ENCODE assay signal across 15 cellular contexts in the genomic region with DNA sequence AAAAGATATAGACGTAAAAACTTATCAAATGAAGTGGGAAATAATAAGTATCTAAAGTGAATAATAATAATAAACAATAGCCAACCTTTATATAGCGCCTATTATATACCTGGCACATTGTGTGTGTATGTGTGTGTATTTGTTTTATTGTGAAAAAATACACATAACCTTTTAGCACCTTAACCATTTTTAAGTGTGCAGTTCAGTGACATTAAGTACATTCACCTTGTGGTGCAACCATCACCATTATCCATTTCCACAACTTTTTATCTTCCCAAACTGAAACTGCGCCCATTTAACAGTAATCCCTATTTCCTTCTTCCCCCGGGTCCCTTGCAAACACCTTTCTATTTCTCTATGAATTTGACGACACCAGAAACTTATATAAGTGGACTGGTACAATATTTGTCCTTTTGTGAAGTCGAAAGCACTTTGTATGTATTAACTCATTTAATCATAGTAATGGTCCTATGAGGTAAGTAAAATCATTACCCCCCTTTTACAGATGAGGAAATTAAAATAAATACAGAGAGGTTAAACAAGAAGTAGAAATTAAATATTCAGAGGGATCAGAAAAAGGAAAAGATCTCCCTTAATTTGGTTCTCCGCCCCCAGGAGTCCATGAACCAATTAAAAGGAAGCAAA. TPM values are rescaled to one million over a fixed set of nuclear protein-coding genes. Genes with fewer than 3 reads are reported as not detected.
A peak's percentile ranks its signal among the peaks of the same experiment; 100 is the strongest.
DNase-seq lines count a peak whose midpoint lies in the region; ATAC-seq and TF ChIP-seq lines count a peak whose summit lies in the region.
"Had no signal": no experiment of that assay in that cellular context is flagged by ENCODE, and none has a peak within 500 bp of the region (broad histone marks: within the 10 kb centered on the region; RNA-seq: fewer than 3 reads in every experiment).

No MANE protein-coding gene starts in this region.

- 67 to 74% (median 71%) methylated on average over 7 of the region's 7 CpGs for WGBS in heart left ventricle, 4 donors
- WGBS in mesodermal cell (ENCODE audit: insufficient coverage in 2 of 2), 2 experiments: 90 to 100% methylated on average over 1 to 2 of the region's 7 CpGs
- 51 to 73% methylated on average over 7 of the region's 7 CpGs for WGBS in testis, 2 donors

- DNase-seq in heart left ventricle: no peak
- no peak for DNase-seq in left cardiac atrium
- no peak for DNase-seq in choroid plexus epithelial cell (ENCODE audit: low read depth)
- no peak for DNase-seq in testis
- DNase-seq in T-helper 1 cell: no peak
- no peak for DNase-seq in omental fat pad (ENCODE audit: low spot score)
- DNase-seq: activated effector memory CD4-positive, alpha-beta T cell treated with Interleukin-2 at 50 U/mL for 16 hours; CD8-positive, alpha-beta memory T cell; Kasumi-1; NCI-H1436 had no signal

- peak overlapping the region in 11 of 12 donors; percentile 60 to 90 (median 80) for H3K27ac ChIP-seq in heart left ventricle
- peak overlapping the region; percentile 90 for H3K27ac ChIP-seq in mesodermal cell (ENCODE audit: low read depth, low read length, severe bottlenecking)
- H3K27ac ChIP-seq in testis: no peak overlapping the region

- no peak for ATAC-seq in heart left ventricle
- no peak for ATAC-seq in left cardiac atrium
- ATAC-seq in GM21576 (IDR thresholded peaks at IDR 0.05; ENCODE audit: unreplicated experiment): no peak
- no peak for ATAC-seq in omental fat pad (ENCODE audit: low FRiP score)
- ATAC-seq: GM12878 had no signal

- peaks cover 0 to 68% (median 23%) of the 10 kb centered on the region in 12 donors for H3K4me1 ChIP-seq in heart left ventricle
- H3K4me1 ChIP-seq in mesodermal cell (ENCODE audit: control insufficient read depth, insufficient read depth, low read length, poor library complexity, severe bottlenecking): peaks cover 45% of the 10 kb centered on the region
- H3K4me1 ChIP-seq in testis: no peaks in the 10 kb centered on the region

- TF ChIP-seq POLR2A in heart left ventricle (IDR thresholded peaks at IDR 0.05) (no peak), testis (IDR thresholded peaks at IDR 0.05) (no peak)

- H3K27me3 ChIP-seq in heart left ventricle (peaks cover 0 to 18% (median 0%) of the 10 kb centered on the region in 9 donors), testis (no peaks in the 10 kb centered on the region)

- H3K4me3 ChIP-seq in heart left ventricle: peak overlapping the region in 6 of 12 donors; percentile 5 to 35 (median 24)
- peak overlapping the region; percentile 27 for H3K4me3 ChIP-seq in choroid plexus epithelial cell (ENCODE audit: low read depth, low read length)
- peak overlapping the region; percentile 9 for H3K4me3 ChIP-seq in mesodermal cell (ENCODE audit: extremely low read depth, insufficient read depth, low read length, poor library complexity, severe bottlenecking)
- peak overlapping the region; percentile 16 to 32 for H3K4me3 ChIP-seq in testis
- H3K4me3 ChIP-seq: GM12878 had no signal

- TF ChIP-seq CTCF in heart left ventricle (IDR thresholded peaks at IDR 0.05): no peak
- no peak for TF ChIP-seq CTCF in choroid plexus epithelial cell (conservative IDR thresholded peaks at IDR 0.05; ENCODE audit: low read depth, low read length)
- TF ChIP-seq CTCF in testis (IDR thresholded peaks at IDR 0.05): no peak
- no peak for TF ChIP-seq CTCF in omental fat pad (IDR thresholded peaks at IDR 0.05)

- intact Hi-C loops in heart left ventricle (cut with DNase I): loop anchor here in 5 of 10 donors (2.0 to 10.0 kb wide), 5 partner anchors 64 to 76 kb away; partner anchors contain the start of gene ACTC1 (in 1 of the 5)
- intact Hi-C loops in left cardiac atrium (cut with DNase I): no loop called here
- intact Hi-C loops in testis (cut with DNase I; ENCODE audit: low total_unique reads): no loop called here

- H3K9me3 ChIP-seq in heart left ventricle (no peaks in the 10 kb centered on the region), mesodermal cell (ENCODE audit: control insufficient read depth, low read length) (no peaks in the 10 kb centered on the region), testis (no peaks in the 10 kb centered on the region)

- H3K36me3 ChIP-seq in heart left ventricle (no peaks in the 10 kb centered on the region), mesodermal cell (ENCODE audit: control insufficient read depth, insufficient read depth, low read length) (no peaks in the 10 kb centered on the region), testis (ENCODE audit: low read depth, missing control alignments) (no peaks in the 10 kb centered on the region)

RNA-seq across cellular contexts. Expression of gene GJD2, which starts 33.5 kb away (rescaled TPM):
- total RNA-seq in heart left ventricle (under 1 TPM in 4 of 9 donors, not detected in 5; 0.19 to 0.31 (median 0.26) TPM), left cardiac atrium (10 to 100 TPM in 1 of 2 donors, 1 to 10 TPM in 1; 4.9 to 19.2 TPM), testis (under 1 TPM in 1 of 2 donors, not detected in 1; 0.16 TPM), omental fat pad (not detected)
- polyA plus RNA-seq in heart left ventricle (under 1 TPM in 1 of 2 donors, not detected in 1; 0.04 TPM), testis (ENCODE audit: insufficient read depth, low read depth, low replicate concordance) (0.11 TPM)
- polyA plus RNA-seq in mesodermal cell (2013, experiment 1 of 2): 1.5 TPM
- polyA plus RNA-seq in mesodermal cell (2013, experiment 2 of 2): 0.76 TPM
- total RNA-seq: A172; CD8-positive, alpha-beta memory T cell; GM12878; posterior vena cava had no signal
- polyA plus RNA-seq: CD8-positive, alpha-beta memory T cell; GM12878 had no signal

Comparison
In these comparisons a context has a peak if more than half of its experiments do, and no peak if none do; other contexts are left out.
1. RNA of gene GJD2, which starts 33.5 kb away (total RNA-seq): 4.9 to 19.2 TPM in left cardiac atrium; 0.16 TPM in testis, 0.19 to 0.31 TPM in heart left ventricle and not detected in omental fat pad; every median in the first group is over 4 times any median in the second.
2. H3K27ac ChIP-seq: peak in heart left ventricle (11 of 12) and mesodermal cell (single experiment); none in testis (0 of 2).